24 cellular contexts compared by ENCODE assay signal in genomic region chr14:92321701-92322100, GRCh38. TPM values are rescaled to one million over a fixed set of nuclear protein-coding genes. Genes with fewer than 3 reads are reported as not detected.
"Had no signal": no experiment of that assay in that cellular context is flagged by ENCODE, and none has a peak within 500 bp of the region (broad histone marks: within the 10 kb centered on the region; RNA-seq: fewer than 3 reads in every experiment).

No MANE protein-coding gene starts in this region.

- H3K27me3 ChIP-seq: MG63 had no signal

- H3K9me3 Mint-ChIP-seq: activated naive CD4-positive, alpha-beta T cell treated with anti-CD3 and anti-CD28 coated beads, Interleukin-2, amount 50 U/mL, for 24 hours; activated T-cell treated with anti-CD3 and anti-CD28 coated beads, Interleukin-2, amount 50 U/mL, for 24 hours had no signal

- ATAC-seq: activated CD8-positive, alpha-beta memory T cell treated with anti-CD3 and anti-CD28 coated beads, Interleukin-2, amount 10 ng/mL, durations not matched to agents 7 days and 5 days; T-helper 17 cell had no signal

- H3K36me3 Mint-ChIP-seq: activated CD8-positive, alpha-beta memory T cell treated with anti-CD3 and anti-CD28 coated beads, Interleukin-2, amount 10 ng/mL, durations not matched to agents 7 days and 5 days; activated naive CD4-positive, alpha-beta T cell treated with anti-CD3 and anti-CD28 coated beads, Interleukin-2, amount 50 U/mL, for 24 hours had no signal

- H3K4me3 Mint-ChIP-seq: activated B cell treated with CpG ODN at 0.5 μM for 24 hours; activated CD4-positive, alpha-beta T cell treated with anti-CD3 and anti-CD28 coated beads, Interleukin-2, amount 10 ng/mL, durations not matched to agents 24 days and 14 days; activated CD8-positive, alpha-beta memory T cell treated with anti-CD3 and anti-CD28 coated beads, Interleukin-2, amount 10 ng/mL, durations not matched to agents 7 days and 5 days; T-helper 17 cell had no signal

- H3K4me3 ChIP-seq: MG63 had no signal

- H3K9me3 ChIP-seq: MG63 had no signal

- DNase-seq: activated B cell treated with CpG ODN at 0.5 μM for 24 hours; activated CD4-positive, alpha-beta T cell treated with anti-CD3 and anti-CD28 coated beads for 1 hour; activated CD4-positive, alpha-beta T cell treated with anti-CD3 and anti-CD28 coated beads, Interleukin-2, amount 10 ng/mL, durations not matched to agents 24 days and 14 days; activated CD4-positive, alpha-beta T cell treated with anti-CD3 and anti-CD28 coated beads, Interleukin-2, amount 50 U/mL, for 48 hours; activated CD8-positive, alpha-beta memory T cell treated with anti-CD3 and anti-CD28 coated beads, Interleukin-2, amount 10 ng/mL, durations not matched to agents 7 days and 5 days; activated effector memory CD4-positive, alpha-beta T cell treated with Interleukin-2 at 50 U/mL for 16 hours; activated naive CD4-positive, alpha-beta T cell; activated T-cell treated with anti-CD3 and anti-CD28 coated beads, Interleukin-2, amount 50 U/mL, for 24 hours; aorta; MG63; MV-4-11; NCI-H146; NCI-H187 treated with DMSO at 0.1 percent for 48 hours; NCI-H2081 treated with DMSO at 0.1 percent for 48 hours; NCI-H446 treated with DMSO at 0.1 percent for 48 hours; NCI-H524 treated with DMSO at 0.1 percent for 48 hours; NCI-H748 treated with DMSO at 0.1 percent for 48 hours; SIG-M5; T-helper 17 cell; T-helper 9 cell had no signal

- H3K27ac Mint-ChIP-seq: activated B cell treated with CpG ODN at 0.5 μM for 24 hours; activated CD4-positive, alpha-beta T cell treated with anti-CD3 and anti-CD28 coated beads, Interleukin-2, amount 10 ng/mL, durations not matched to agents 24 days and 14 days; activated CD8-positive, alpha-beta memory T cell treated with anti-CD3 and anti-CD28 coated beads, Interleukin-2, amount 10 ng/mL, durations not matched to agents 7 days and 5 days; activated naive CD4-positive, alpha-beta T cell treated with anti-CD3 and anti-CD28 coated beads, Interleukin-2, amount 50 U/mL, for 24 hours; activated T-cell treated with anti-CD3 and anti-CD28 coated beads, Interleukin-2, amount 50 U/mL, for 24 hours; activated T-helper 1 cell treated with anti-CD3 and anti-CD28 coated beads, Interleukin-12 subunit alpha, Interleukin-12 subunit beta, Interleukin-2, Interleukin-4 antibody, amounts not matched to agents 30 ng/mL and 10 ng/mL and 1 ng/mL, durations not matched to agents 14 hours and 24 hours and 36 hours; T-helper 17 cell had no signal

- H3K36me3 ChIP-seq: MG63 had no signal

- H3K4me1 Mint-ChIP-seq: activated naive CD4-positive, alpha-beta T cell treated with anti-CD3 and anti-CD28 coated beads, Interleukin-2, amount 50 U/mL, for 24 hours had no signal

RNA-seq across cellular contexts. Expression of gene SLC24A4, which starts 1.3 kb away (rescaled TPM):
- total RNA-seq: activated CD4-positive, alpha-beta T cell treated with anti-CD3 and anti-CD28 coated beads, Interleukin-2, amount 10 ng/mL, durations not matched to agents 24 days and 14 days; activated CD8-positive, alpha-beta memory T cell treated with anti-CD3 and anti-CD28 coated beads, Interleukin-2, amount 10 ng/mL, durations not matched to agents 7 days and 5 days; activated T-helper 1 cell treated with anti-CD3 and anti-CD28 coated beads, Interleukin-12 subunit alpha, Interleukin-12 subunit beta, Interleukin-2, Interleukin-4 antibody, amounts not matched to agents 30 ng/mL and 10 ng/mL and 1 ng/mL, durations not matched to agents 14 hours and 24 hours and 36 hours; bronchial epithelial cell; RPMI7951 had no signal
